Comparison of ENCODE assay signal across 9 cellular contexts in genomic region chr3:192864943-192865342, GRCh38.
DNase-seq lines count a peak whose midpoint lies in the region; ATAC-seq and FAIRE-seq lines count a peak whose summit lies in the region.
"Had no signal": no experiment of that assay in that cellular context is flagged by ENCODE, and none has a peak within 500 bp of the region (broad histone marks: within the 10 kb centered on the region; RNA-seq: fewer than 3 reads in every experiment).

No MANE protein-coding gene starts in this region.

- ATAC-seq in GM19023 (IDR thresholded peaks at IDR 0.05; ENCODE audit: unreplicated experiment) (peak; percentile 72), HG02623 (IDR thresholded peaks at IDR 0.05; ENCODE audit: unreplicated experiment) (peak; percentile 75)

- DNase-seq in NCI-H2171 treated with DMSO at 0.1 percent for 48 hours (lab: John Stamatoyannopoulos, UW), result peak; percentile 67
- DNase-seq in putamen (ENCODE audit: low spot score), result peak; percentile 71
- no peak for DNase-seq in NCI-H345 (lab: John Stamatoyannopoulos, UW)
- no peak for DNase-seq in activated CD8-positive, alpha-beta memory T cell treated with anti-CD3 and anti-CD28 coated beads, Interleukin-2, amount 50 U/mL, for 48 hours
- no peak for DNase-seq in RCC 7860 (ENCODE audit: low spot score)
- DNase-seq: GDM1 had no signal

- FAIRE-seq in RCC 7860 (lab: Jason Lieb, UNC), result no peak
- FAIRE-seq: islet of Langerhans had no signal

Comparison
In these comparisons a context has a peak if more than half of its experiments do, and no peak if none do; other contexts are left out.
1. DNase-seq: peak in NCI-H2171 treated with DMSO at 0.1 percent for 48 hours (single experiment) and putamen (single experiment); none in NCI-H345 (single experiment), activated CD8-positive, alpha-beta memory T cell treated with anti-CD3 and anti-CD28 coated beads, Interleukin-2, amount 50 U/mL, for 48 hours (single experiment) and RCC 7860 (single experiment).